Comparison of ENCODE assay signal across 20 cellular contexts in genomic region chr5:28234356-28234968, GRCh38.
"Had no signal": no experiment of that assay in that cellular context is flagged by ENCODE, and none has a peak within 500 bp of the region (broad histone marks: within the 10 kb centered on the region; RNA-seq: fewer than 3 reads in every experiment).

No MANE protein-coding gene starts in this region.

- ATAC-seq: body of pancreas, WTC11 had no signal

- H3K36me3 ChIP-seq: left ventricle myocardium inferior, thyroid gland had no signal

- H3K4me1 ChIP-seq: body of pancreas, left ventricle myocardium inferior, thyroid gland had no signal

- H3K27me3 ChIP-seq: body of pancreas, thyroid gland had no signal

- H3K9me3 ChIP-seq: body of pancreas, thyroid gland had no signal

- DNase-seq: activated CD4-positive, alpha-beta memory T cell treated with anti-CD3 and anti-CD28 coated beads for 36 hours; activated CD4-positive, alpha-beta T cell treated with anti-CD3 and anti-CD28 coated beads for 4 hours; activated naive CD4-positive, alpha-beta T cell; activated naive CD8-positive, alpha-beta T cell treated with anti-CD3 and anti-CD28 coated beads for 36 hours; activated T-cell treated with anti-CD3 and anti-CD28 coated beads for 4 hours; amniotic stem cell; body of pancreas; central memory CD4-positive, alpha-beta T cell; erythroblast; hypothalamus; left ventricle myocardium inferior; nephron progenitor cell; nucleus accumbens; posterior cingulate gyrus; retina; stimulated activated CD8-positive, alpha-beta memory T cell treated with anti-CD3 and anti-CD28 coated beads, Interleukin-4, amount 100 ng/mL, for 48 hours; stimulated activated naive CD4-positive, alpha-beta T cell; thyroid gland had no signal

- H3K27ac ChIP-seq: body of pancreas, coronary artery, left ventricle myocardium inferior, thyroid gland had no signal

- H3K4me3 ChIP-seq: body of pancreas, coronary artery, left ventricle myocardium inferior, thyroid gland had no signal
